ENCODE assay signal across 1 cellular context in the genomic region with DNA sequence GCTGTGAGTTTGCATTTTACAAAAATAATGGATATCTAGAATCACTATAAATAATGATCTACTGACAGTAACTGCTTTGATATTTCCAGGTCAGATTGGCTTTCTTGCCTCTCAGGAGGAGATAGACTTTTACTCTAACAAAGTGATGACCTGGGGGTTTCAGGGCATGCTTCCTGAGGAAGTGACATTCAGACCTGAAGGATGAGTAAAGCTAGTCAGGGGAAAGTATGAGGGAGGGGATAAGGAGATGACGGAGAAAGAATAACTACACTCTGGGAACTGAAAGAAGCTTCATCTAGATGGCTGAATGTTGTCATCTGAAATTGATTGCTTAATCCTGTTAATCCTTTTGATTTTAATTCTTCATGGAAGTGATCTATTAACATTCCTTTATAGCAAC.
TF ChIP-seq lines count a peak whose summit lies in the region.

No MANE protein-coding gene starts in this region.

TF ChIP-seq in endothelial cell of umbilical vein, 7 proteins besides CTCF, POLR2A, EP300 and RAD21 (continued from another document):
- TF ChIP-seq GATA2 (IDR thresholded peaks at IDR 0.05; ENCODE audit: insufficient read depth, insufficient read length, low read depth, low read length), result peak; percentile 78
